Comparison of ENCODE assay signal across 25 cellular contexts in genomic region chr9:128054090-128054489, GRCh38. TPM values are rescaled to one million over a fixed set of nuclear protein-coding genes. Genes with fewer than 3 reads are reported as not detected.
DNase-seq lines count a peak whose midpoint lies in the region; ATAC-seq and TF ChIP-seq lines count a peak whose summit lies in the region.
"Had no signal": no experiment of that assay in that cellular context is flagged by ENCODE, and none has a peak within 500 bp of the region (broad histone marks: within the 10 kb centered on the region; RNA-seq: fewer than 3 reads in every experiment).

No MANE protein-coding gene starts in this region.

- DNase-seq in left ventricle myocardium inferior = no peak
- DNase-seq in heart right ventricle = no peak
- DNase-seq in neural progenitor cell (ENCODE audit: low spot score) = no peak
- no peak for DNase-seq in upper lobe of right lung
- no peak for DNase-seq in NCI-H510A treated with DMSO at 0.1 percent for 48 hours (lab: John Stamatoyannopoulos, UW)
- no peak for DNase-seq in mesenteric fat pad (ENCODE audit: low spot score)
- DNase-seq: activated CD4-positive, alpha-beta memory T cell treated with anti-CD3 and anti-CD28 coated beads for 36 hours; activated gamma-delta T cell treated with Interleukin-2 at 50 U/mL for 16 hours; amniotic stem cell; DMS 273 treated with DMSO at 0.1 percent for 48 hours; kidney glomerular epithelial cell; MG63; NCI-H1694; stimulated activated CD4-positive, alpha-beta T cell treated with anti-CD3 and anti-CD28 coated beads, Interleukin-2, amount 100 ng/mL, for 48 hours had no signal

- H3K4me3 ChIP-seq in left ventricle myocardium inferior (no peak overlapping the region), heart right ventricle (no peak overlapping the region), neural progenitor cell (no peak overlapping the region), upper lobe of right lung (no peak overlapping the region)
- H3K4me3 ChIP-seq: A549, cardiac muscle cell, GM23338, MG63, skin epidermis had no signal

- H3K27me3 ChIP-seq in left ventricle myocardium inferior (ENCODE audit: low read depth) (no peaks in the 10 kb centered on the region), heart right ventricle (no peaks in the 10 kb centered on the region), neural progenitor cell (no peaks in the 10 kb centered on the region), upper lobe of right lung (no peaks in the 10 kb centered on the region)
- H3K27me3 ChIP-seq: cardiac muscle cell, MG63 had no signal

- H3K4me2 ChIP-seq in neural progenitor cell = no peak overlapping the region
- H3K4me2 ChIP-seq: A549, GM23338 had no signal

- H3K4me3 Mint-ChIP-seq in brain (peak overlapping the region in 1 of 5 experiments; percentile 18), neural progenitor cell (no peak overlapping the region)
- H3K4me3 Mint-ChIP-seq: activated CD4-positive, alpha-beta memory T cell treated with anti-CD3 and anti-CD28 coated beads for 36 hours; GM23338; IgD-negative memory B cell; natural killer cell treated with Interleukin-12 subunit alpha and Interleukin-12 subunit beta and Interleukin-15 and Interleukin-18, amount 100 ng/mL, for 72 hours; stimulated activated naive CD8-positive, alpha-beta T cell treated with anti-CD3 and anti-CD28 coated beads, Interleukin-15, Interleukin-2, amounts not matched to agents 100 ng/mL and 50 ng/mL, for 24 hours had no signal

- H3K9me3 Mint-ChIP-seq in brain = no peaks in the 10 kb centered on the region
- no peaks in the 10 kb centered on the region for H3K9me3 Mint-ChIP-seq in neural progenitor cell
- H3K9me3 Mint-ChIP-seq: activated CD4-positive, alpha-beta memory T cell treated with anti-CD3 and anti-CD28 coated beads for 36 hours; GM23338; IgD-negative memory B cell; natural killer cell treated with Interleukin-12 subunit alpha and Interleukin-12 subunit beta and Interleukin-15 and Interleukin-18, amount 100 ng/mL, for 72 hours; stimulated activated naive CD8-positive, alpha-beta T cell treated with anti-CD3 and anti-CD28 coated beads, Interleukin-15, Interleukin-2, amounts not matched to agents 100 ng/mL and 50 ng/mL, for 24 hours had no signal

- H3K27me3 Mint-ChIP-seq in brain (no peaks in the 10 kb centered on the region), neural progenitor cell (ENCODE audit: insufficient read depth, low read depth) (peaks cover 3% of the 10 kb centered on the region)
- H3K27me3 Mint-ChIP-seq: activated CD4-positive, alpha-beta memory T cell treated with anti-CD3 and anti-CD28 coated beads for 36 hours; IgD-negative memory B cell; natural killer cell treated with Interleukin-12 subunit alpha and Interleukin-12 subunit beta and Interleukin-15 and Interleukin-18, amount 100 ng/mL, for 72 hours; stimulated activated naive CD8-positive, alpha-beta T cell treated with anti-CD3 and anti-CD28 coated beads, Interleukin-15, Interleukin-2, amounts not matched to agents 100 ng/mL and 50 ng/mL, for 24 hours had no signal

- H3K36me3 Mint-ChIP-seq in brain (no peaks in the 10 kb centered on the region), neural progenitor cell (no peaks in the 10 kb centered on the region)
- H3K36me3 Mint-ChIP-seq: activated CD4-positive, alpha-beta memory T cell treated with anti-CD3 and anti-CD28 coated beads for 36 hours; natural killer cell treated with Interleukin-12 subunit alpha and Interleukin-12 subunit beta and Interleukin-15 and Interleukin-18, amount 100 ng/mL, for 72 hours had no signal

- no peak overlapping the region for H2AFZ ChIP-seq in neural progenitor cell (replicated peaks)

- 79 to 87% methylated on average over 3 of the region's 3 CpGs for WGBS in heart right ventricle, 2 donors

- no peak for ATAC-seq in heart right ventricle
- ATAC-seq in upper lobe of right lung = peak; percentile 38
- ATAC-seq in GM18511 (IDR thresholded peaks at IDR 0.05; ENCODE audit: unreplicated experiment) = no peak
- ATAC-seq: A549; GM23338; natural killer cell treated with Interleukin-12 subunit alpha and Interleukin-12 subunit beta and Interleukin-15 and Interleukin-18, amount 100 ng/mL, for 72 hours; Panc1 had no signal

- H4K20me1 ChIP-seq in neural progenitor cell (ENCODE audit: low read depth) = no peaks in the 10 kb centered on the region

- H3K9me3 ChIP-seq in left ventricle myocardium inferior (replicated peaks) (no peaks in the 10 kb centered on the region), heart right ventricle (no peaks in the 10 kb centered on the region), neural progenitor cell (ENCODE audit: low read depth) (no peaks in the 10 kb centered on the region), upper lobe of right lung (no peaks in the 10 kb centered on the region)
- H3K9me3 ChIP-seq: A549, MG63 had no signal

- peaks cover 48% of the 10 kb centered on the region for H3K4me1 Mint-ChIP-seq in brain
- peaks cover 39% of the 10 kb centered on the region for H3K4me1 Mint-ChIP-seq in neural progenitor cell

- peaks cover 30% of the 10 kb centered on the region for H3F3A ChIP-seq in neural progenitor cell (ENCODE audit: low read depth)

- H3K27ac ChIP-seq in left ventricle myocardium inferior (replicated peaks) (peak overlapping the region; percentile 36), heart right ventricle (peak overlapping the region in 1 of 10 donors; percentile 81), neural progenitor cell (no peak overlapping the region), upper lobe of right lung (peak overlapping the region; percentile 20)
- H3K27ac ChIP-seq: A549, cardiac muscle cell had no signal

- H3K36me3 ChIP-seq in left ventricle myocardium inferior = no peaks in the 10 kb centered on the region
- H3K36me3 ChIP-seq in heart right ventricle = no peaks in the 10 kb centered on the region
- no peaks in the 10 kb centered on the region for H3K36me3 ChIP-seq in neural progenitor cell
- H3K36me3 ChIP-seq in upper lobe of right lung = no peaks in the 10 kb centered on the region
- H3K36me3 ChIP-seq: cardiac muscle cell, MG63 had no signal

- no peaks in the 10 kb centered on the region for H3K79me2 ChIP-seq in neural progenitor cell (ENCODE audit: low read depth)

- H3K9ac ChIP-seq in neural progenitor cell = no peak overlapping the region

- TF ChIP-seq CTCF in left ventricle myocardium inferior (IDR thresholded peaks at IDR 0.05; ENCODE audit: borderline replicate concordance) = no peak
- no peak for TF ChIP-seq CTCF in heart right ventricle (IDR thresholded peaks at IDR 0.05)
- TF ChIP-seq CTCF in brain (conservative IDR thresholded peaks at IDR 0.05) = no peak
- no peak for TF ChIP-seq CTCF in neural progenitor cell (IDR thresholded peaks at IDR 0.05)
- TF ChIP-seq CTCF in upper lobe of right lung (IDR thresholded peaks at IDR 0.05) = no peak

- H3K27ac Mint-ChIP-seq in brain (peak overlapping the region in 3 of 5 experiments; percentile 1 to 60 (median 49)), neural progenitor cell (peak overlapping the region; percentile 51)
- H3K27ac Mint-ChIP-seq: activated CD4-positive, alpha-beta memory T cell treated with anti-CD3 and anti-CD28 coated beads for 36 hours; GM23338; natural killer cell treated with Interleukin-12 subunit alpha and Interleukin-12 subunit beta and Interleukin-15 and Interleukin-18, amount 100 ng/mL, for 72 hours; progenitor cell of endocrine pancreas; stimulated activated naive CD8-positive, alpha-beta T cell treated with anti-CD3 and anti-CD28 coated beads, Interleukin-15, Interleukin-2, amounts not matched to agents 100 ng/mL and 50 ng/mL, for 24 hours had no signal

- intact Hi-C loops in left ventricle myocardium inferior (cut with micrococcal nuclease) = no loop called here
- intact Hi-C loops in heart right ventricle (cut with DNase I) = no loop called here
- intact Hi-C loops in upper lobe of right lung (cut with DNase I) = no loop called here

- peaks cover 15% of the 10 kb centered on the region for H3K4me1 ChIP-seq in left ventricle myocardium inferior
- peaks cover 2 to 40% (median 12%) of the 10 kb centered on the region in 9 donors for H3K4me1 ChIP-seq in heart right ventricle
- H3K4me1 ChIP-seq in neural progenitor cell = peaks cover 25% of the 10 kb centered on the region
- peaks cover 40% of the 10 kb centered on the region for H3K4me1 ChIP-seq in upper lobe of right lung

RNA-seq across cellular contexts. Expression of gene NAIF1, which starts 13.0 kb away (rescaled TPM):
- total RNA-seq in left ventricle myocardium inferior = 7.9 TPM
- total RNA-seq in heart right ventricle = 1 to 10 TPM; 3.2 to 7.0 (median 5.5) TPM
- 1 to 10 TPM; 4.4 to 7.2 TPM for polyA plus RNA-seq in heart right ventricle
- polyA plus RNA-seq in brain (ENCODE audit: insufficient read depth, low read depth, low replicate concordance) = 12.2 TPM
- total RNA-seq in neural progenitor cell (ENCODE audit: low replicate concordance) = 8.4 and 9.5 TPM in 2 replicates
- total RNA-seq in upper lobe of right lung = 11.8 TPM
- 5.7 TPM for total RNA-seq in mesenteric fat pad

RNA-seq across cellular contexts. Expression of gene SLC25A25, which starts 13.9 kb away (rescaled TPM):
- total RNA-seq in left ventricle myocardium inferior = 5.4 TPM
- total RNA-seq in heart right ventricle = 10 to 100 TPM in 3 of 10 donors, 1 to 10 TPM in 7; 3.6 to 20.7 (median 7.5) TPM
- polyA plus RNA-seq in heart right ventricle = 1 to 10 TPM; 2.3 to 4.8 TPM
- polyA plus RNA-seq in brain (ENCODE audit: insufficient read depth, low read depth, low replicate concordance) = 64.7 TPM
- total RNA-seq in neural progenitor cell (ENCODE audit: low replicate concordance) = 8.5 and 15.7 TPM in 2 replicates
- 34.7 TPM for total RNA-seq in upper lobe of right lung
- 89.5 TPM for total RNA-seq in mesenteric fat pad
